In the genomic region with DNA sequence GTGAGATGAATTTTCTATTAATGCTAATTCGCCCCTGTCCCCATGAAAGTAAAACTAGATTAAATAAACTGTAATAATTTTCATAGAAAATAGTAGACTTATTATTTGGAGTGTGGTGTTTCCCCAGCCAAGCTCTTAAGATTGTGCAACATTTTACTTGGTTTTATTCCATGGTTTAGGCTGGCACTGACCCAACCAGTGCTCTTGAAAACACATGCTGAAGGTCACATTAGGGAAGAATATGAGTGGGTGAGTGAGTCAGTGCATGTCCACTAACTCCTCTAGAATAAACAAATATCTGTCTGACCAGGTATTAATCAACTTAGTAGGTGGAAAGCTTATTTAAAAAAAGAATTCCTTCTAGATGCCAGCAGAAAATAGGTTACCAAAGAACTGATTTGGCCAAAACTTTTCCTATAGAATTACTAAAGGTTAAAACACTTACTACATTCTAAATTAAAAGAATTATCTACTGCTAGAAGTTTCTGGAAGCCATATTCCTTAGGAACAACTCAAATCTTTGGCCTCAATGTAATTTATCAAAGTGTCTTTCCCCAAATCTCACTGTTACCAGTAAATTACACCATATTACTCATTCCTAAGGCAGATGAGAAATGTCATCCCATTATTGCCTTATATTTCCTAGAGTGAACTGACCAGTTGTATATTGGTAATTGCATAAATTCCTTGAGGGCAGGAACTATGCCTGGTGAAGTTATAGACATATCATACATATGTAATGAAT, we compare ENCODE assay signal across 8 cellular contexts.
A peak's percentile ranks its signal among the peaks of the same experiment; 100 is the strongest.
DNase-seq lines count a peak whose midpoint lies in the region; ATAC-seq, FAIRE-seq and TF ChIP-seq lines count a peak whose summit lies in the region.

No MANE protein-coding gene starts in this region.

- H3K9me3 ChIP-seq in RWPE2 (ENCODE audit: severe bottlenecking), result peaks cover 3% of the 10 kb centered on the region

- H3K4me3 ChIP-seq in RWPE2 (ENCODE audit: severe bottlenecking) (no peak overlapping the region), fibroblast of villous mesenchyme (ENCODE audit: low read depth, low read length) (no peak overlapping the region), rectal smooth muscle tissue (ENCODE audit: low read length) (no peak overlapping the region)

- peaks cover 22% of the 10 kb centered on the region for H3K4me1 Mint-ChIP-seq in mesothelial cell of epicardium

- no peak for DNase-seq in D721Med (ENCODE audit: insufficient read length, low spot score)
- DNase-seq in RWPE2 (ENCODE audit: low spot score), result no peak
- peak; percentile 96 for DNase-seq in fibroblast of villous mesenchyme (ENCODE audit: low read depth)
- no peak for DNase-seq in SIG-M5 treated with dmso at 0.1 percent for 504 hours (lab: John Stamatoyannopoulos, UW; ENCODE audit: unreplicated experiment)
- DNase-seq in COR-L47 (lab: John Stamatoyannopoulos, UW), result no peak
- no peak for DNase-seq in mesothelial cell of epicardium (ENCODE audit: low spot score in 2 of 2, unreplicated experiment in 2 of 2)

- peaks cover 13% of the 10 kb centered on the region for H3K9me3 Mint-ChIP-seq in mesothelial cell of epicardium

- H3K4me1 ChIP-seq in RWPE2 (ENCODE audit: insufficient read depth, poor library complexity, severe bottlenecking) (peaks cover 18% of the 10 kb centered on the region), rectal smooth muscle tissue (ENCODE audit: control insufficient read depth, insufficient read depth, low read length) (peaks cover 24% of the 10 kb centered on the region)

- TF ChIP-seq CTCF in D721Med (IDR thresholded peaks at IDR 0.05; ENCODE audit: insufficient read depth, missing control alignments), result no peak
- TF ChIP-seq CTCF in RWPE2 (IDR thresholded peaks at IDR 0.05; ENCODE audit: poor library complexity, severe bottlenecking), result no peak
- TF ChIP-seq CTCF in fibroblast of villous mesenchyme (IDR thresholded peaks at IDR 0.05; ENCODE audit: insufficient read depth, low read depth, low read length), result no peak
- TF ChIP-seq CTCF in mesothelial cell of epicardium (IDR thresholded peaks at IDR 0.05; ENCODE audit: unreplicated experiment), result no peak

- H3K27me3 ChIP-seq in RWPE2 (ENCODE audit: insufficient read depth, poor library complexity, severe bottlenecking) (no peaks in the 10 kb centered on the region), rectal smooth muscle tissue (ENCODE audit: control insufficient read depth, insufficient read depth, low read length) (no peaks in the 10 kb centered on the region)

- H3K27ac Mint-ChIP-seq in mesothelial cell of epicardium, result no peak overlapping the region

- FAIRE-seq in D721Med (lab: Jason Lieb, UNC), result peak; percentile 58

- peak; percentile 95 for ATAC-seq in RWPE2 (ENCODE audit: low read depth)
- ATAC-seq in HG03342 (IDR thresholded peaks at IDR 0.05; ENCODE audit: unreplicated experiment), result no peak

- H3K27me3 Mint-ChIP-seq in mesothelial cell of epicardium (ENCODE audit: low read depth), result no peaks in the 10 kb centered on the region

- H3K27ac ChIP-seq in RWPE2 (ENCODE audit: poor library complexity, severe bottlenecking) (peak overlapping the region; percentile 67), rectal smooth muscle tissue (ENCODE audit: low read depth, low read length) (peak overlapping the region; percentile 83)

- no peak overlapping the region for H3K4me3 Mint-ChIP-seq in mesothelial cell of epicardium

- H3K36me3 ChIP-seq in RWPE2 (ENCODE audit: low read depth) (no peaks in the 10 kb centered on the region), rectal smooth muscle tissue (ENCODE audit: control insufficient read depth, insufficient read depth, low read length) (no peaks in the 10 kb centered on the region)

- H3K36me3 Mint-ChIP-seq in mesothelial cell of epicardium, result peaks cover 5% of the 10 kb centered on the region

- no peak overlapping the region for H3K9ac ChIP-seq in rectal smooth muscle tissue (ENCODE audit: low read length)
